Comparison of ENCODE assay signal across 15 cellular contexts in genomic region chr17:73888875-73889274, GRCh38.
DNase-seq lines count a peak whose midpoint lies in the region; ATAC-seq and TF ChIP-seq lines count a peak whose summit lies in the region.
"Had no signal": no experiment of that assay in that cellular context is flagged by ENCODE, and none has a peak within 500 bp of the region (broad histone marks: within the 10 kb centered on the region; RNA-seq: fewer than 3 reads in every experiment).

No MANE protein-coding gene starts in this region.

- DNase-seq in Right ventricle myocardium superior (peak; percentile 48), cardiac septum (ENCODE audit: low spot score) (no peak), MV-4-11 (lab: John Stamatoyannopoulos, UW) (peak; percentile 52), left ventricle myocardium superior (peak; percentile 40), neural crest cell (ENCODE audit: low read depth, low spot score) (no peak), foreskin melanocyte (no peak)
- no peak for DNase-seq in activated CD8-positive, alpha-beta memory T cell treated with anti-CD3 and anti-CD28 coated beads for 24 hours
- DNase-seq: 8988T; CD4-positive, alpha-beta memory T cell; DMS153; DMS79; GDM1; HCEC 1CT had no signal

- H3K36me3 Mint-ChIP-seq in neural crest cell (ENCODE audit: low read depth), result no peaks in the 10 kb centered on the region
- H3K36me3 Mint-ChIP-seq: CD14-positive monocyte; CD4-positive, alpha-beta memory T cell had no signal

- peaks cover 11% of the 10 kb centered on the region for H3K4me1 Mint-ChIP-seq in neural crest cell
- H3K4me1 Mint-ChIP-seq: CD14-positive monocyte; CD4-positive, alpha-beta memory T cell had no signal

- peaks cover 12% of the 10 kb centered on the region for H3K27me3 Mint-ChIP-seq in neural crest cell (ENCODE audit: low read depth)

- no peaks in the 10 kb centered on the region for H3K9me3 Mint-ChIP-seq in neural crest cell

- H3K4me3 Mint-ChIP-seq in neural crest cell, result no peak overlapping the region
- H3K4me3 Mint-ChIP-seq: CD14-positive monocyte; CD4-positive, alpha-beta memory T cell; GM23338 had no signal

- no peak for TF ChIP-seq CTCF in neural crest cell (conservative IDR thresholded peaks at IDR 0.05)

- intact Hi-C loops in Right ventricle myocardium superior (cut with DNase I) (no loop called here), cardiac septum (cut with DNase I) (no loop called here), left ventricle myocardium superior (cut with micrococcal nuclease) (no loop called here)

- peak overlapping the region; percentile 37 for H3K27ac Mint-ChIP-seq in neural crest cell (ENCODE audit: unreplicated experiment)
- H3K27ac Mint-ChIP-seq: CD14-positive monocyte; CD4-positive, alpha-beta memory T cell; GM23338 had no signal

- ATAC-seq in Right ventricle myocardium superior (ENCODE audit: poor library complexity) (no peak), left ventricle myocardium superior (peak; percentile 49)
- ATAC-seq: GM23338 had no signal

Comparison
In these comparisons a context has a peak if more than half of its experiments do, and no peak if none do; other contexts are left out.
1. DNase-seq: peak in Right ventricle myocardium superior (single experiment), MV-4-11 (single experiment) and left ventricle myocardium superior (single experiment); none in cardiac septum (single experiment), neural crest cell (single experiment), activated CD8-positive, alpha-beta memory T cell treated with anti-CD3 and anti-CD28 coated beads for 24 hours (single experiment) and foreskin melanocyte (single experiment).